ENCODE assay signal across 1 cellular context in the genomic region with DNA sequence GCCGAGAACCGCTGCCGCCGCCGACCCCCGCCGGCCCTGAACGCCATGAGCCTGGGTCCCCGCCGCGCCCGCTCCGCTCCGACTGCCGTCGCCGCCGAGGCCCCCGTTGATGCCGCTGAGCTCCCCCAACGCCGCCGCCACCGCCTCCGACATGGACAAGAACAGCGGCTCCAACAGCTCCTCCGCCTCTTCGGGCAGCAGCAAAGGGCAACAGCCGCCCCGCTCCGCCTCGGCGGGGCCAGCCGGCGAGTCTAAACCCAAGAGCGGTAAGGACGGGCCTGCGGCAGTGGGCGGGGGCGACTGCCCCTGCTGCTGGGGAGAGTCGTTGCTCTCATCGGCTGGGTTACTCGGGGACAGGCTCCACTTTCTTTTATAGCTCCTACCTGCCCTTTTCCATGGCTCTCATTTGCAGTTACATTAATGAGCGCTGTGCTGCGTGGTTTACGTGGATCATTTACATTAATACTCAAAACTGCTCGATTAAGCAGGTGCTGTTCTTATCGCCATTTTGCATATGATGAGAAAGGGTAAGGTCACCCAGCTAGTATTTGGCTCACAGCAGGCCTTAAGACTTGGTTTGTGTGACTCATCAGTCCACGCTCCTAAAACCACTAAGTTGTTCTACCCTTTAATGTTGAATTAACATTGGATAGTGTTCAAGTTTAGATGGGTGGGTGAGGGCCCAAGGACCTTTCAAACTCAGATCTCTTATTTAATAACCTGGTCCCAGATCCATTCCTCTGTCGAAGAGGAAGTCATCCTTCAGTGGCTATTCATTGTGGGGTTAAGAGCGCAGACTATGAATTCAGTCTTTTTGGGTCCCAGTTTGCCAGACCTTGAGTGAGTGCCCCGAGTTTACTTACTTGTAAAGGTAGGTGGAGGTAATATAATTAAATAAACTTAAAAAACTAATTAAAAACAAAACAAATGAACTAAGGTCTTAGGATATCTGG.
A peak's percentile ranks its signal among the peaks of the same experiment; 100 is the strongest.
TF ChIP-seq lines count a peak whose summit lies in the region.

No MANE protein-coding gene starts in this region.

TF ChIP-seq in HEK293, 187 proteins besides CTCF, POLR2A, EP300 and RAD21 (continued from another document and continues in another):
- TF ChIP-seq ZBTB11 (tag by site-specific recombination; conservative IDR thresholded peaks at IDR 0.05; ENCODE audit: low read depth): 0 out of 2 replicates have a peak, but pooled peaks have one; percentile 1
- TF ChIP-seq, protein P1, sequence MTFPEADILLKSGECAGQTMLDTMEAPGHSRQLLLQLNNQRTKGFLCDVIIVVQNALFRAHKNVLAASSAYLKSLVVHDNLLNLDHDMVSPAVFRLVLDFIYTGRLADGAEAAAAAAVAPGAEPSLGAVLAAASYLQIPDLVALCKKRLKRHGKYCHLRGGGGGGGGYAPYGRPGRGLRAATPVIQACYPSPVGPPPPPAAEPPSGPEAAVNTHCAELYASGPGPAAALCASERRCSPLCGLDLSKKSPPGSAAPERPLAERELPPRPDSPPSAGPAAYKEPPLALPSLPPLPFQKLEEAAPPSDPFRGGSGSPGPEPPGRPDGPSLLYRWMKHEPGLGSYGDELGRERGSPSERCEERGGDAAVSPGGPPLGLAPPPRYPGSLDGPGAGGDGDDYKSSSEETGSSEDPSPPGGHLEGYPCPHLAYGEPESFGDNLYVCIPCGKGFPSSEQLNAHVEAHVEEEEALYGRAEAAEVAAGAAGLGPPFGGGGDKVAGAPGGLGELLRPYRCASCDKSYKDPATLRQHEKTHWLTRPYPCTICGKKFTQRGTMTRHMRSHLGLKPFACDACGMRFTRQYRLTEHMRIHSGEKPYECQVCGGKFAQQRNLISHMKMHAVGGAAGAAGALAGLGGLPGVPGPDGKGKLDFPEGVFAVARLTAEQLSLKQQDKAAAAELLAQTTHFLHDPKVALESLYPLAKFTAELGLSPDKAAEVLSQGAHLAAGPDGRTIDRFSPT (tag by site-specific recombination; IDR thresholded peaks at IDR 0.05): peak; percentile 37; the same call in 1 of the 2 replicates
- TF ChIP-seq ZNF341 (tag by site-specific recombination; IDR thresholded peaks at IDR 0.05; ENCODE audit: low read depth): peak; percentile 88
- TF ChIP-seq KLF16 (tag by site-specific recombination; IDR thresholded peaks at IDR 0.05): peak; percentile 44; the same call in 1 of the 2 replicates
- peak; percentile 27; the same call in 1 of the 2 replicates for TF ChIP-seq ZNF394 (tag by site-specific recombination; IDR thresholded peaks at IDR 0.05; ENCODE audit: borderline replicate concordance)
- peak; percentile 31; the same call in 1 of the 2 replicates for TF ChIP-seq INSM2 (tag by site-specific recombination; IDR thresholded peaks at IDR 0.05)
- TF ChIP-seq BCL11B (tag by site-specific recombination; IDR thresholded peaks at IDR 0.05; ENCODE audit: low read depth): no peak
- TF ChIP-seq ZBTB48 (tag by site-specific recombination; IDR thresholded peaks at IDR 0.05): peak; percentile 24; the same call in 1 of the 2 replicates
- TF ChIP-seq ZNF837 (tag by site-specific recombination; IDR thresholded peaks at IDR 0.05): no peak
- no peak for TF ChIP-seq OSR2 (tag by site-specific recombination; IDR thresholded peaks at IDR 0.05)
- no peak for TF ChIP-seq ZFP3 (tag by site-specific recombination; IDR thresholded peaks at IDR 0.05; ENCODE audit: low read depth)
- no peak for TF ChIP-seq ZBTB49 (tag by site-specific recombination; IDR thresholded peaks at IDR 0.05; ENCODE audit: low read depth)
- no peak for TF ChIP-seq SALL2 (tag by site-specific recombination; IDR thresholded peaks at IDR 0.05; ENCODE audit: borderline replicate concordance)
- TF ChIP-seq ZBTB8A (tag by site-specific recombination; IDR thresholded peaks at IDR 0.05): no peak
- TF ChIP-seq GLIS2 (tag by site-specific recombination; IDR thresholded peaks at IDR 0.05): no peak
- no peak for TF ChIP-seq ZNF449 (tag by site-specific recombination; IDR thresholded peaks at IDR 0.05)
- no peak for TF ChIP-seq TCF7L2 (IDR thresholded peaks at IDR 0.05; ENCODE audit: borderline replicate concordance, low read depth, low read length)
- TF ChIP-seq ZNF549 (tag by site-specific recombination; IDR thresholded peaks at IDR 0.05): no peak
- TF ChIP-seq, protein P2, sequence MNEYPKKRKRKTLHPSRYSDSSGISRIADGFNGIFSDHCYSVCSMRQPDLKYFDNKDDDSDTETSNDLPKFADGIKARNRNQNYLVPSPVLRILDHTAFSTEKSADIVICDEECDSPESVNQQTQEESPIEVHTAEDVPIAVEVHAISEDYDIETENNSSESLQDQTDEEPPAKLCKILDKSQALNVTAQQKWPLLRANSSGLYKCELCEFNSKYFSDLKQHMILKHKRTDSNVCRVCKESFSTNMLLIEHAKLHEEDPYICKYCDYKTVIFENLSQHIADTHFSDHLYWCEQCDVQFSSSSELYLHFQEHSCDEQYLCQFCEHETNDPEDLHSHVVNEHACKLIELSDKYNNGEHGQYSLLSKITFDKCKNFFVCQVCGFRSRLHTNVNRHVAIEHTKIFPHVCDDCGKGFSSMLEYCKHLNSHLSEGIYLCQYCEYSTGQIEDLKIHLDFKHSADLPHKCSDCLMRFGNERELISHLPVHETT (tag by site-specific recombination; IDR thresholded peaks at IDR 0.05): no peak
- TF ChIP-seq ZNF148 (tag by site-specific recombination; IDR thresholded peaks at IDR 0.05; ENCODE audit: borderline replicate concordance): no peak
- TF ChIP-seq GLI4 (tag by site-specific recombination; IDR thresholded peaks at IDR 0.05): no peak
- TF ChIP-seq ZNF112 (tag by site-specific recombination; IDR thresholded peaks at IDR 0.05): no peak
- TF ChIP-seq, protein P3, sequence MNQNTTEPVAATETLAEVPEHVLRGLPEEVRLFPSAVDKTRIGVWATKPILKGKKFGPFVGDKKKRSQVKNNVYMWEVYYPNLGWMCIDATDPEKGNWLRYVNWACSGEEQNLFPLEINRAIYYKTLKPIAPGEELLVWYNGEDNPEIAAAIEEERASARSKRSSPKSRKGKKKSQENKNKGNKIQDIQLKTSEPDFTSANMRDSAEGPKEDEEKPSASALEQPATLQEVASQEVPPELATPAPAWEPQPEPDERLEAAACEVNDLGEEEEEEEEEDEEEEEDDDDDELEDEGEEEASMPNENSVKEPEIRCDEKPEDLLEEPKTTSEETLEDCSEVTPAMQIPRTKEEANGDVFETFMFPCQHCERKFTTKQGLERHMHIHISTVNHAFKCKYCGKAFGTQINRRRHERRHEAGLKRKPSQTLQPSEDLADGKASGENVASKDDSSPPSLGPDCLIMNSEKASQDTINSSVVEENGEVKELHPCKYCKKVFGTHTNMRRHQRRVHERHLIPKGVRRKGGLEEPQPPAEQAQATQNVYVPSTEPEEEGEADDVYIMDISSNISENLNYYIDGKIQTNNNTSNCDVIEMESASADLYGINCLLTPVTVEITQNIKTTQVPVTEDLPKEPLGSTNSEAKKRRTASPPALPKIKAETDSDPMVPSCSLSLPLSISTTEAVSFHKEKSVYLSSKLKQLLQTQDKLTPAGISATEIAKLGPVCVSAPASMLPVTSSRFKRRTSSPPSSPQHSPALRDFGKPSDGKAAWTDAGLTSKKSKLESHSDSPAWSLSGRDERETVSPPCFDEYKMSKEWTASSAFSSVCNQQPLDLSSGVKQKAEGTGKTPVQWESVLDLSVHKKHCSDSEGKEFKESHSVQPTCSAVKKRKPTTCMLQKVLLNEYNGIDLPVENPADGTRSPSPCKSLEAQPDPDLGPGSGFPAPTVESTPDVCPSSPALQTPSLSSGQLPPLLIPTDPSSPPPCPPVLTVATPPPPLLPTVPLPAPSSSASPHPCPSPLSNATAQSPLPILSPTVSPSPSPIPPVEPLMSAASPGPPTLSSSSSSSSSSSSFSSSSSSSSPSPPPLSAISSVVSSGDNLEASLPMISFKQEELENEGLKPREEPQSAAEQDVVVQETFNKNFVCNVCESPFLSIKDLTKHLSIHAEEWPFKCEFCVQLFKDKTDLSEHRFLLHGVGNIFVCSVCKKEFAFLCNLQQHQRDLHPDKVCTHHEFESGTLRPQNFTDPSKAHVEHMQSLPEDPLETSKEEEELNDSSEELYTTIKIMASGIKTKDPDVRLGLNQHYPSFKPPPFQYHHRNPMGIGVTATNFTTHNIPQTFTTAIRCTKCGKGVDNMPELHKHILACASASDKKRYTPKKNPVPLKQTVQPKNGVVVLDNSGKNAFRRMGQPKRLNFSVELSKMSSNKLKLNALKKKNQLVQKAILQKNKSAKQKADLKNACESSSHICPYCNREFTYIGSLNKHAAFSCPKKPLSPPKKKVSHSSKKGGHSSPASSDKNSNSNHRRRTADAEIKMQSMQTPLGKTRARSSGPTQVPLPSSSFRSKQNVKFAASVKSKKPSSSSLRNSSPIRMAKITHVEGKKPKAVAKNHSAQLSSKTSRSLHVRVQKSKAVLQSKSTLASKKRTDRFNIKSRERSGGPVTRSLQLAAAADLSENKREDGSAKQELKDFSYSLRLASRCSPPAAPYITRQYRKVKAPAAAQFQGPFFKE (tag by site-specific recombination; IDR thresholded peaks at IDR 0.05; ENCODE audit: borderline replicate concordance): no peak
- TF ChIP-seq MYNN (tag by site-specific recombination; IDR thresholded peaks at IDR 0.05; ENCODE audit: borderline replicate concordance): no peak
- 0 out of 2 replicates have a peak, but pooled peaks have one; percentile 19 for TF ChIP-seq ZNF501 (tag by site-specific recombination; IDR thresholded peaks at IDR 0.05)
